ENCODE assay signal across 1 cellular context in the genomic region with DNA sequence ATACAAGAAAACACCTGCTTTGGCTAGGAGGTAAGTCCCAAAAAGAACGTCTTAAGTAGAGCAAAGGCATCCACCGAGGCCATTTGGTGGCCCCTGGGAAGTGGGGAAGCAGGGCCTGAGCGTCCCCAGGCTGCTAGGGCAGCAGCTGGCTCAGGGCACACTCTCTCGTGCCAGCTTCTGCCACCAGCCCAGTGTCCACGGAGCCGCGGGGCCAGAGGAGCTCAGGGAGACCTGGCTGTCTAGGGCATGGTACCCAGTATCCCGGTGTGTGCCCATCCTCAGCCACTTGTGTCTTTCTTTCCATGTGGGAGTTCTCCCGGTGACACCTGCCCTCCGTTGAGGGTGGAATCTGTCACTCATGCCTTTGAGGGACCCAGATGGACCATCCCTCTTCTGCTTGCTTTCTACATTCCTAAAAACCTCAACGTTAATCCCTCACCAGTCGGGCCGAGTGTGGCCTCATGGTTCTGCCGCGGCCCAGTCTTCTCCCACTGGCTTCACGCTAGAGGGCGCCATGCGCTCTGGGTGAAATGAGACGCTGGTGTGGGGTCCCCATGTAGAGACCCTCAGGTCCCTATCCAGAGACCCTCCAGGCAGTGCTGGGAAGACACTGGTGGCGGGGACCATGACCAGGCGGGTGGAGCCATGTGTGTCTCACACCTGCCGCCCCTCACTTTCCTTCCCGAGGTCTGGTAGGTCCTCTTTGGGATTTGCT.
TF ChIP-seq lines count a peak whose summit lies in the region.

No MANE protein-coding gene starts in this region.

TF ChIP-seq in GM23338, 12 proteins besides CTCF, POLR2A, EP300 and RAD21 (continued from another document):
- TF ChIP-seq, protein P1, sequence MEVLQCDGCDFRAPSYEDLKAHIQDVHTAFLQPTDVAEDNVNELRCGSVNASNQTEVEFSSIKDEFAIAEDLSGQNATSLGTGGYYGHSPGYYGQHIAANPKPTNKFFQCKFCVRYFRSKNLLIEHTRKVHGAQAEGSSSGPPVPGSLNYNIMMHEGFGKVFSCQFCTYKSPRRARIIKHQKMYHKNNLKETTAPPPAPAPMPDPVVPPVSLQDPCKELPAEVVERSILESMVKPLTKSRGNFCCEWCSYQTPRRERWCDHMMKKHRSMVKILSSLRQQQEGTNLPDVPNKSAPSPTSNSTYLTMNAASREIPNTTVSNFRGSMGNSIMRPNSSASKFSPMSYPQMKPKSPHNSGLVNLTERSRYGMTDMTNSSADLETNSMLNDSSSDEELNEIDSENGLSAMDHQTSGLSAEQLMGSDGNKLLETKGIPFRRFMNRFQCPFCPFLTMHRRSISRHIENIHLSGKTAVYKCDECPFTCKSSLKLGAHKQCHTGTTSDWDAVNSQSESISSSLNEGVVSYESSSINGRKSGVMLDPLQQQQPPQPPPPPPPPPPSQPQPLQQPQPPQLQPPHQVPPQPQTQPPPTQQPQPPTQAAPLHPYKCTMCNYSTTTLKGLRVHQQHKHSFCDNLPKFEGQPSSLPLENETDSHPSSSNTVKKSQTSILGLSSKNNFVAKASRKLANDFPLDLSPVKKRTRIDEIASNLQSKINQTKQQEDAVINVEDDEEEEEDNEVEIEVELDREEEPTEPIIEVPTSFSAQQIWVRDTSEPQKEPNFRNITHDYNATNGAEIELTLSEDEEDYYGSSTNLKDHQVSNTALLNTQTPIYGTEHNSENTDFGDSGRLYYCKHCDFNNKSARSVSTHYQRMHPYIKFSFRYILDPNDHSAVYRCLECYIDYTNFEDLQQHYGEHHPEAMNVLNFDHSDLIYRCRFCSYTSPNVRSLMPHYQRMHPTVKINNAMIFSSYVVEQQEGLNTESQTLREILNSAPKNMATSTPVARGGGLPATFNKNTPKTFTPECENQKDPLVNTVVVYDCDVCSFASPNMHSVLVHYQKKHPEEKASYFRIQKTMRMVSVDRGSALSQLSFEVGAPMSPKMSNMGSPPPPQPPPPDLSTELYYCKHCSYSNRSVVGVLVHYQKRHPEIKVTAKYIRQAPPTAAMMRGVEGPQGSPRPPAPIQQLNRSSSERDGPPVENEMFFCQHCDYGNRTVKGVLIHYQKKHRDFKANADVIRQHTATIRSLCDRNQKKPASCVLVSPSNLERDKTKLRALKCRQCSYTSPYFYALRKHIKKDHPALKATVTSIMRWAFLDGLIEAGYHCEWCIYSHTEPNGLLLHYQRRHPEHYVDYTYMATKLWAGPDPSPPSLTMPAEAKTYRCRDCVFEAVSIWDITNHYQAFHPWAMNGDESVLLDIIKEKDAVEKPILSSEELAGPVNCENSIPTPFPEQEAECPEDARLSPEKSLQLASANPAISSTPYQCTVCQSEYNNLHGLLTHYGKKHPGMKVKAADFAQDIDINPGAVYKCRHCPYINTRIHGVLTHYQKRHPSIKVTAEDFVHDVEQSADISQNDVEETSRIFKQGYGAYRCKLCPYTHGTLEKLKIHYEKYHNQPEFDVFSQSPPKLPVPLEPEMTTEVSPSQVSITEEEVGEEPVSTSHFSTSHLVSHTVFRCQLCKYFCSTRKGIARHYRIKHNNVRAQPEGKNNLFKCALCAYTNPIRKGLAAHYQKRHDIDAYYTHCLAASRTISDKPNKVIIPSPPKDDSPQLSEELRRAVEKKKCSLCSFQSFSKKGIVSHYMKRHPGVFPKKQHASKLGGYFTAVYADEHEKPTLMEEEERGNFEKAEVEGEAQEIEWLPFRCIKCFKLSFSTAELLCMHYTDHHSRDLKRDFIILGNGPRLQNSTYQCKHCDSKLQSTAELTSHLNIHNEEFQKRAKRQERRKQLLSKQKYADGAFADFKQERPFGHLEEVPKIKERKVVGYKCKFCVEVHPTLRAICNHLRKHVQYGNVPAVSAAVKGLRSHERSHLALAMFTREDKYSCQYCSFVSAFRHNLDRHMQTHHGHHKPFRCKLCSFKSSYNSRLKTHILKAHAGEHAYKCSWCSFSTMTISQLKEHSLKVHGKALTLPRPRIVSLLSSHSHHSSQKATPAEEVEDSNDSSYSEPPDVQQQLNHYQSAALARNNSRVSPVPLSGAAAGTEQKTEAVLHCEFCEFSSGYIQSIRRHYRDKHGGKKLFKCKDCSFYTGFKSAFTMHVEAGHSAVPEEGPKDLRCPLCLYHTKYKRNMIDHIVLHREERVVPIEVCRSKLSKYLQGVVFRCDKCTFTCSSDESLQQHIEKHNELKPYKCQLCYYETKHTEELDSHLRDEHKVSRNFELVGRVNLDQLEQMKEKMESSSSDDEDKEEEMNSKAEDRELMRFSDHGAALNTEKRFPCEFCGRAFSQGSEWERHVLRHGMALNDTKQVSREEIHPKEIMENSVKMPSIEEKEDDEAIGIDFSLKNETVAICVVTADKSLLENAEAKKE (CRISPR knock-in tag; IDR thresholded peaks at IDR 0.05), result no peak
- TF ChIP-seq, protein P2, sequence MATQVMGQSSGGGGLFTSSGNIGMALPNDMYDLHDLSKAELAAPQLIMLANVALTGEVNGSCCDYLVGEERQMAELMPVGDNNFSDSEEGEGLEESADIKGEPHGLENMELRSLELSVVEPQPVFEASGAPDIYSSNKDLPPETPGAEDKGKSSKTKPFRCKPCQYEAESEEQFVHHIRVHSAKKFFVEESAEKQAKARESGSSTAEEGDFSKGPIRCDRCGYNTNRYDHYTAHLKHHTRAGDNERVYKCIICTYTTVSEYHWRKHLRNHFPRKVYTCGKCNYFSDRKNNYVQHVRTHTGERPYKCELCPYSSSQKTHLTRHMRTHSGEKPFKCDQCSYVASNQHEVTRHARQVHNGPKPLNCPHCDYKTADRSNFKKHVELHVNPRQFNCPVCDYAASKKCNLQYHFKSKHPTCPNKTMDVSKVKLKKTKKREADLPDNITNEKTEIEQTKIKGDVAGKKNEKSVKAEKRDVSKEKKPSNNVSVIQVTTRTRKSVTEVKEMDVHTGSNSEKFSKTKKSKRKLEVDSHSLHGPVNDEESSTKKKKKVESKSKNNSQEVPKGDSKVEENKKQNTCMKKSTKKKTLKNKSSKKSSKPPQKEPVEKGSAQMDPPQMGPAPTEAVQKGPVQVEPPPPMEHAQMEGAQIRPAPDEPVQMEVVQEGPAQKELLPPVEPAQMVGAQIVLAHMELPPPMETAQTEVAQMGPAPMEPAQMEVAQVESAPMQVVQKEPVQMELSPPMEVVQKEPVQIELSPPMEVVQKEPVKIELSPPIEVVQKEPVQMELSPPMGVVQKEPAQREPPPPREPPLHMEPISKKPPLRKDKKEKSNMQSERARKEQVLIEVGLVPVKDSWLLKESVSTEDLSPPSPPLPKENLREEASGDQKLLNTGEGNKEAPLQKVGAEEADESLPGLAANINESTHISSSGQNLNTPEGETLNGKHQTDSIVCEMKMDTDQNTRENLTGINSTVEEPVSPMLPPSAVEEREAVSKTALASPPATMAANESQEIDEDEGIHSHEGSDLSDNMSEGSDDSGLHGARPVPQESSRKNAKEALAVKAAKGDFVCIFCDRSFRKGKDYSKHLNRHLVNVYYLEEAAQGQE (IDR thresholded peaks at IDR 0.05; ENCODE audit: unreplicated experiment), result no peak
- TF ChIP-seq STAT1 (IDR thresholded peaks at IDR 0.05; ENCODE audit: unreplicated experiment) (no peak), POLR2AphosphoS5 (IDR thresholded peaks at IDR 0.05; ENCODE audit: low read depth) (no peak), ZNF331 (CRISPR knock-in tag; IDR thresholded peaks at IDR 0.05; ENCODE audit: low read depth) (no peak)
